Comparison of ENCODE assay signal across 8 cellular contexts in the genomic region with DNA sequence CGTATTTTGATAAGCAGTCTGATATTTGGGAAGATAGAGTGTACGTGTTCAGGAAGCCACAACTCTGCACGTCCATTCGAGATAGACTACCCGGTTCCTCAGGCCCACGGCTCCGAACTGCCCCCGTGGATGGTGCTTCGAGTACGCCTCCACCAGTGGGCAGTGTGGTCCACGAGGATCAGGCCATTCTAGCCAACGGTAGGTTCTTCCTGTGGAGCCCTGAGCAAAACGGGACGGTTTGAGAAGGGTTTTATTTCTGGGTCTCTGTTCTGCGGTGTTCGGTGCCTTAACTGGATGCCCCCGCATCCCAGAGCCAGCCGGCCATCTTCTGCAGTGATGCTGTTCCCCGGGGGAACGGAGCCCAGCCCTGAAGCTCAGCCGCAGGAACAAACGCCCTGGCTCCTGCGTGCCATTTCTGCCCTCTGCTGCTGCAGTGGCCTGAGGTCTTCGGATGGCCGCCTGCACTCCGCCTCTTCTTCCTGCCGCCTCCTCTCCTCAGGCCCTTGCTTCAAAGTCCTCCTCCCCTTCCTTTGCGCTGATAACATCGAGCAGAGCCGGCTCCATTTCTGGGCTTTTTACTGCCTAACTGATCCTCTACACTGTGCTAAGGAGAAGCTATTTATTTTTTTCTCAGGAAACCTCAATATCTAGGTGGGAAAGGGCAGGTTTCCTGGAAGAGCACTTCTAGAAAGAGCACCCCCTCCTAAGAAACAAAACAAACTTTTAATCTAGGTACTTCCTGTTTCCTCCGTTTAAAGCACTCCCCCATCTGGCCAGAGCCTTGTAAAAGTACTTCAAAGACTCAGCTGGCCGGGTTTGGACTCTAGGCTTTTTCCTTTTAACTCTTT. TPM values are rescaled to one million over a fixed set of nuclear protein-coding genes. Genes with fewer than 3 reads are reported as not detected.
DNase-seq lines count a peak whose midpoint lies in the region; ATAC-seq, FAIRE-seq and TF ChIP-seq lines count a peak whose summit lies in the region.

No MANE protein-coding gene starts in this region.

- no peak overlapping the region for H3K27ac ChIP-seq in CD4-positive, CD25-positive, alpha-beta regulatory T cell (ENCODE audit: insufficient read depth, low read length, poor library complexity, severe bottlenecking)
- H3K27ac ChIP-seq in astrocyte (ENCODE audit: low read depth, low read length) (peak overlapping the region; percentile 9), urinary bladder (ENCODE audit: low read depth) (no peak overlapping the region)

- peak overlapping the region in 2 of 4 donors; percentile 62 to 66 for H3K4me3 Mint-ChIP-seq in CD4-positive, CD25-positive, alpha-beta regulatory T cell
- H3K4me3 Mint-ChIP-seq in astrocyte (ENCODE audit: unreplicated experiment), result peak overlapping the region; percentile 60

- no peaks in the 10 kb centered on the region for H4K20me1 ChIP-seq in astrocyte (ENCODE audit: insufficient read depth, low read length)

- peaks cover 11 to 20% of the 10 kb centered on the region in 2 experiments for H3K9me3 ChIP-seq in CD4-positive, CD25-positive, alpha-beta regulatory T cell (ENCODE audit: control insufficient read depth in 2 of 2, low read length in 2 of 2)
- peaks cover 4% of the 10 kb centered on the region for H3K9me3 ChIP-seq in astrocyte (ENCODE audit: insufficient read depth, low read depth, low read length)

- 57% methylated on average over 32 of the region's 32 CpGs for WGBS in urinary bladder

- peaks cover 6 to 19% (median 12%) of the 10 kb centered on the region in 4 donors for H3K4me1 Mint-ChIP-seq in CD4-positive, CD25-positive, alpha-beta regulatory T cell
- peaks cover 17% of the 10 kb centered on the region for H3K4me1 Mint-ChIP-seq in astrocyte (ENCODE audit: low read depth, unreplicated experiment)

- peak overlapping the region; percentile 40 for H3K9ac ChIP-seq in astrocyte (ENCODE audit: low read length)

- peaks cover 0 to 21% (median 6%) of the 10 kb centered on the region in 7 donors for H3K9me3 Mint-ChIP-seq in CD4-positive, CD25-positive, alpha-beta regulatory T cell
- peaks cover 7% of the 10 kb centered on the region for H3K9me3 Mint-ChIP-seq in astrocyte (ENCODE audit: unreplicated experiment)

- H3K36me3 ChIP-seq in CD4-positive, CD25-positive, alpha-beta regulatory T cell (ENCODE audit: control insufficient read depth, insufficient read depth, low read length), result no peaks in the 10 kb centered on the region
- H3K36me3 ChIP-seq in astrocyte (ENCODE audit: insufficient read depth, low read length), result no peaks in the 10 kb centered on the region
- no peaks in the 10 kb centered on the region for H3K36me3 ChIP-seq in urinary bladder (ENCODE audit: insufficient read depth)

- peak in 1 of 3 donors; percentile 79 for DNase-seq in CD4-positive, CD25-positive, alpha-beta regulatory T cell
- peak; percentile 78 for DNase-seq in KG1 (lab: John Stamatoyannopoulos, UW)
- DNase-seq in astrocyte (ENCODE audit: low read depth), result no peak
- peak in 1 of 2 donors; percentile 32 for DNase-seq in left colon
- DNase-seq in NCI-H1048 (lab: John Stamatoyannopoulos, UW), result no peak

- no peaks in the 10 kb centered on the region for H3K79me2 ChIP-seq in astrocyte (ENCODE audit: insufficient read depth, low read length)

- no peak for FAIRE-seq in astrocyte (lab: Jason Lieb, UNC)

- H3K27me3 Mint-ChIP-seq in CD4-positive, CD25-positive, alpha-beta regulatory T cell, result peaks cover 4% of the 10 kb centered on the region
- H3K27me3 Mint-ChIP-seq in astrocyte (ENCODE audit: low read depth, unreplicated experiment), result no peaks in the 10 kb centered on the region

- H3K4me1 ChIP-seq in CD4-positive, CD25-positive, alpha-beta regulatory T cell (ENCODE audit: control insufficient read depth, insufficient read depth, low read length, poor library complexity, severe bottlenecking), result peaks cover 5% of the 10 kb centered on the region
- H3K4me1 ChIP-seq in astrocyte (ENCODE audit: insufficient read depth, low read length) (no peaks in the 10 kb centered on the region), urinary bladder (ENCODE audit: insufficient read depth) (no peaks in the 10 kb centered on the region)

- intact Hi-C loops in left colon (cut with DNase I, micrococcal nuclease), result no loop called here

- peak; percentile 22 to 34 for ATAC-seq in CD4-positive, CD25-positive, alpha-beta regulatory T cell (ENCODE audit: low read depth in 2 of 2)
- ATAC-seq in left colon (peak; percentile 81), GM18907 (IDR thresholded peaks at IDR 0.05; ENCODE audit: unreplicated experiment) (no peak), HG02588 (IDR thresholded peaks at IDR 0.05; ENCODE audit: unreplicated experiment) (no peak)

- peak overlapping the region; percentile 58 for H2AFZ ChIP-seq in astrocyte (ENCODE audit: low read depth, low read length)

- no peaks in the 10 kb centered on the region for H3K36me3 Mint-ChIP-seq in CD4-positive, CD25-positive, alpha-beta regulatory T cell
- peaks cover 2% of the 10 kb centered on the region for H3K36me3 Mint-ChIP-seq in astrocyte (ENCODE audit: low read depth, unreplicated experiment)

- H3K4me2 ChIP-seq in astrocyte (ENCODE audit: low read length), result peak overlapping the region; percentile 50

- peak overlapping the region; percentile 77 to 97 (median 95) for H3K27ac Mint-ChIP-seq in CD4-positive, CD25-positive, alpha-beta regulatory T cell
- H3K27ac Mint-ChIP-seq in astrocyte (ENCODE audit: unreplicated experiment), result peak overlapping the region; percentile 77

- peak overlapping the region; percentile 38 for H3K4me3 ChIP-seq in CD4-positive, CD25-positive, alpha-beta regulatory T cell (ENCODE audit: low read depth, low read length)
- H3K4me3 ChIP-seq in astrocyte (ENCODE audit: insufficient read depth, low read depth, low read length) (no peak overlapping the region), urinary bladder (ENCODE audit: low read depth, low read length) (peak overlapping the region; percentile 8)

- peaks cover 3% of the 10 kb centered on the region for H3K27me3 ChIP-seq in CD4-positive, CD25-positive, alpha-beta regulatory T cell (ENCODE audit: control insufficient read depth, insufficient read depth, low read length)
- no peaks in the 10 kb centered on the region for H3K27me3 ChIP-seq in astrocyte (ENCODE audit: insufficient read depth, low read length)

- no peak for TF ChIP-seq CTCF in astrocyte (IDR thresholded peaks at IDR 0.05; ENCODE audit: insufficient read depth, low read depth, low read length)

RNA-seq across cellular contexts. Expression of a gene that starts 36.2 kb away (rescaled TPM):
- 11.0 TPM for total RNA-seq in CD4-positive, CD25-positive, alpha-beta regulatory T cell
- 10 to 100 TPM; 27.9 to 35.5 (median 33.4) TPM for polyA plus RNA-seq in CD4-positive, CD25-positive, alpha-beta regulatory T cell
- total RNA-seq in astrocyte (6.1 and 8.6 TPM in 2 replicates), left colon (10 to 100 TPM; 48.7 to 54.6 TPM), urinary bladder (6.5 TPM)
- polyA plus RNA-seq in urinary bladder, result 11.3 TPM

Comparison
In these comparisons a context has a peak if more than half of its experiments do, and no peak if none do; other contexts are left out.
1. ATAC-seq: peak in CD4-positive, CD25-positive, alpha-beta regulatory T cell (2 of 2) and left colon (single experiment); none in GM18907 (single experiment) and HG02588 (single experiment).